ENCODE assay signal across 1 cellular context in the genomic region with DNA sequence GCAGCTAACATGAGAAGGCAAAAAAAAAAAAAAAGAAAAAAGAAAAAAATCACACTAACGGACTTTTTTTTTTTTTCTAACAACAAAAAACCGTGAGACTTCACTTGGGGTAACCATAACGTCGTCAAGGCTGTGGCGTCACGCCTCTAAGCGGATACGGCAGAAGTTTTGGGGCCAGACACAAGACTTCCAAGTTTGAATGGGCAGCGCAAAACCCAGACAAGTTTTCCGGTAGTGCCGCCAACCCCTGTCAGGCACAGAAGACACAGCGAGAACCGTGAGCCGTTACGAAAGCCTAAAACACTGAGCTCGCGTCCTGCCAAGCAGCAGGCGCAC.
TF ChIP-seq lines count a peak whose summit lies in the region.

No MANE protein-coding gene starts in this region.

TF ChIP-seq in K562, 482 proteins besides CTCF, POLR2A, EP300 and RAD21 (continued from another document and continues in another):
- TF ChIP-seq ZBTB11 (CRISPR knock-in tag; IDR thresholded peaks at IDR 0.05) (no peak), FOXM1 (IDR thresholded peaks at IDR 0.05; ENCODE audit: low read depth) (no peak), FOXM1 (CRISPR knock-in tag; IDR thresholded peaks at IDR 0.05; ENCODE audit: low read depth) (0 out of 2 replicates have a peak, but pooled peaks have one; percentile 46), RB1 (IDR thresholded peaks at IDR 0.05; ENCODE audit: low read depth) (peak; percentile 68; the same call in 1 of the 2 replicates), YBX1 (IDR thresholded peaks at IDR 0.05) (no peak), GABPA (tag; conservative IDR thresholded peaks at IDR 0.05; ENCODE audit: low read depth) (peak; percentile 76), HCFC1 (IDR thresholded peaks at IDR 0.05; ENCODE audit: low read depth, low read length) (no peak), HEY1 (CRISPR knock-in tag; IDR thresholded peaks at IDR 0.05; ENCODE audit: borderline replicate concordance) (no peak), NFXL1 (CRISPR knock-in tag; IDR thresholded peaks at IDR 0.05) (no peak), HMG20A (CRISPR knock-in tag; conservative IDR thresholded peaks at IDR 0.05) (no peak), CBFA2T2 (conservative IDR thresholded peaks at IDR 0.05) (no peak), MXI1 (IDR thresholded peaks at IDR 0.05; ENCODE audit: low read depth, low read length) (no peak), ZNF384 (IDR thresholded peaks at IDR 0.05; ENCODE audit: low read depth, low read length) (peak; percentile 94), TEAD1 (CRISPR knock-in tag; IDR thresholded peaks at IDR 0.05) (0 out of 4 replicates have a peak, but pooled peaks of 1 of the 2 experiments have one; percentile 27), MEIS2 (IDR thresholded peaks at IDR 0.05; ENCODE audit: partially characterized antibody) (no peak), EP400 (IDR thresholded peaks at IDR 0.05) (no peak), SRF (CRISPR knock-in tag; IDR thresholded peaks at IDR 0.05) (0 out of 4 replicates have a peak, but pooled peaks of 1 of the 2 experiments have one; percentile 23), ESRRB (CRISPR knock-in tag; IDR thresholded peaks at IDR 0.05; ENCODE audit: borderline replicate concordance) (no peak), TSC22D4 (tag; IDR thresholded peaks at IDR 0.05) (no peak), WHSC1 (IDR thresholded peaks at IDR 0.05; ENCODE audit: low read length) (no peak), ZNF354B (CRISPR knock-in tag; IDR thresholded peaks at IDR 0.05) (no peak), SMAD3 (CRISPR knock-in tag; conservative IDR thresholded peaks at IDR 0.05) (no peak), ARID4B (CRISPR knock-in tag; IDR thresholded peaks at IDR 0.05) (peak; percentile 58; the same call in 1 of the 2 replicates), HMGN3 (IDR thresholded peaks at IDR 0.05; ENCODE audit: borderline replicate concordance, extremely low read depth, insufficient read length, low read depth, low read length) (no peak), TCF7 (IDR thresholded peaks at IDR 0.05; ENCODE audit: borderline replicate concordance) (no peak), NFRKB (IDR thresholded peaks at IDR 0.05; ENCODE audit: low read depth) (no peak), ZNF212 (CRISPR knock-in tag; IDR thresholded peaks at IDR 0.05) (no peak), MTA1 (IDR thresholded peaks at IDR 0.05; ENCODE audit: borderline replicate concordance) (no peak), TAF15 (IDR thresholded peaks at IDR 0.05; ENCODE audit: low read depth, low read length) (no peak), ZNF583 (CRISPR knock-in tag; IDR thresholded peaks at IDR 0.05) (no peak), CBX1 (IDR thresholded peaks at IDR 0.05; ENCODE audit: low read depth) (no peak), TARDBP (IDR thresholded peaks at IDR 0.05) (peak; percentile 74; the same call in 1 of the 2 replicates), TRIM28 (IDR thresholded peaks at IDR 0.05) (peak; percentile 57; the same call in 1 of the 2 replicates), CREM (IDR thresholded peaks at IDR 0.05; ENCODE audit: low read depth) (peak; percentile 85), KAT2B (IDR thresholded peaks at IDR 0.05; ENCODE audit: low read depth, low read length) (no peak), HNRNPK (IDR thresholded peaks at IDR 0.05; ENCODE audit: low read depth, low read length, poor library complexity, severe bottlenecking) (no peak), ETS1 (conservative IDR thresholded peaks at IDR 0.05; ENCODE audit: control insufficient read depth, low read depth, low read length) (0 out of 2 replicates have a peak, but pooled peaks have one; percentile 24), JUNB (CRISPR knock-in tag; conservative IDR thresholded peaks at IDR 0.05) (no peak), EWSR1 (IDR thresholded peaks at IDR 0.05; ENCODE audit: borderline replicate concordance, low read depth, partially characterized antibody) (no peak), CC2D1A (IDR thresholded peaks at IDR 0.05) (no peak), RBM14 (IDR thresholded peaks at IDR 0.05; ENCODE audit: borderline replicate concordance, insufficient read depth, low read depth, low read length) (no peak), MTA3 (IDR thresholded peaks at IDR 0.05; ENCODE audit: borderline replicate concordance) (peak; percentile 70), MAFK (IDR thresholded peaks at IDR 0.05; ENCODE audit: low read length) (no peak)
- TF ChIP-seq, protein P1, sequence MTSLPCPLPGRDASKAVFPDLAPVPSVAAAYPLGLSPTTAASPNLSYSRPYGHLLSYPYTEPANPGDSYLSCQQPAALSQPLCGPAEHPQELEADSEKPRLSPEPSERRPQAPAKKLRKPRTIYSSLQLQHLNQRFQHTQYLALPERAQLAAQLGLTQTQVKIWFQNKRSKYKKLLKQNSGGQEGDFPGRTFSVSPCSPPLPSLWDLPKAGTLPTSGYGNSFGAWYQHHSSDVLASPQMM (CRISPR knock-in tag; IDR thresholded peaks at IDR 0.05) = no peak
- TF ChIP-seq, protein P2, sequence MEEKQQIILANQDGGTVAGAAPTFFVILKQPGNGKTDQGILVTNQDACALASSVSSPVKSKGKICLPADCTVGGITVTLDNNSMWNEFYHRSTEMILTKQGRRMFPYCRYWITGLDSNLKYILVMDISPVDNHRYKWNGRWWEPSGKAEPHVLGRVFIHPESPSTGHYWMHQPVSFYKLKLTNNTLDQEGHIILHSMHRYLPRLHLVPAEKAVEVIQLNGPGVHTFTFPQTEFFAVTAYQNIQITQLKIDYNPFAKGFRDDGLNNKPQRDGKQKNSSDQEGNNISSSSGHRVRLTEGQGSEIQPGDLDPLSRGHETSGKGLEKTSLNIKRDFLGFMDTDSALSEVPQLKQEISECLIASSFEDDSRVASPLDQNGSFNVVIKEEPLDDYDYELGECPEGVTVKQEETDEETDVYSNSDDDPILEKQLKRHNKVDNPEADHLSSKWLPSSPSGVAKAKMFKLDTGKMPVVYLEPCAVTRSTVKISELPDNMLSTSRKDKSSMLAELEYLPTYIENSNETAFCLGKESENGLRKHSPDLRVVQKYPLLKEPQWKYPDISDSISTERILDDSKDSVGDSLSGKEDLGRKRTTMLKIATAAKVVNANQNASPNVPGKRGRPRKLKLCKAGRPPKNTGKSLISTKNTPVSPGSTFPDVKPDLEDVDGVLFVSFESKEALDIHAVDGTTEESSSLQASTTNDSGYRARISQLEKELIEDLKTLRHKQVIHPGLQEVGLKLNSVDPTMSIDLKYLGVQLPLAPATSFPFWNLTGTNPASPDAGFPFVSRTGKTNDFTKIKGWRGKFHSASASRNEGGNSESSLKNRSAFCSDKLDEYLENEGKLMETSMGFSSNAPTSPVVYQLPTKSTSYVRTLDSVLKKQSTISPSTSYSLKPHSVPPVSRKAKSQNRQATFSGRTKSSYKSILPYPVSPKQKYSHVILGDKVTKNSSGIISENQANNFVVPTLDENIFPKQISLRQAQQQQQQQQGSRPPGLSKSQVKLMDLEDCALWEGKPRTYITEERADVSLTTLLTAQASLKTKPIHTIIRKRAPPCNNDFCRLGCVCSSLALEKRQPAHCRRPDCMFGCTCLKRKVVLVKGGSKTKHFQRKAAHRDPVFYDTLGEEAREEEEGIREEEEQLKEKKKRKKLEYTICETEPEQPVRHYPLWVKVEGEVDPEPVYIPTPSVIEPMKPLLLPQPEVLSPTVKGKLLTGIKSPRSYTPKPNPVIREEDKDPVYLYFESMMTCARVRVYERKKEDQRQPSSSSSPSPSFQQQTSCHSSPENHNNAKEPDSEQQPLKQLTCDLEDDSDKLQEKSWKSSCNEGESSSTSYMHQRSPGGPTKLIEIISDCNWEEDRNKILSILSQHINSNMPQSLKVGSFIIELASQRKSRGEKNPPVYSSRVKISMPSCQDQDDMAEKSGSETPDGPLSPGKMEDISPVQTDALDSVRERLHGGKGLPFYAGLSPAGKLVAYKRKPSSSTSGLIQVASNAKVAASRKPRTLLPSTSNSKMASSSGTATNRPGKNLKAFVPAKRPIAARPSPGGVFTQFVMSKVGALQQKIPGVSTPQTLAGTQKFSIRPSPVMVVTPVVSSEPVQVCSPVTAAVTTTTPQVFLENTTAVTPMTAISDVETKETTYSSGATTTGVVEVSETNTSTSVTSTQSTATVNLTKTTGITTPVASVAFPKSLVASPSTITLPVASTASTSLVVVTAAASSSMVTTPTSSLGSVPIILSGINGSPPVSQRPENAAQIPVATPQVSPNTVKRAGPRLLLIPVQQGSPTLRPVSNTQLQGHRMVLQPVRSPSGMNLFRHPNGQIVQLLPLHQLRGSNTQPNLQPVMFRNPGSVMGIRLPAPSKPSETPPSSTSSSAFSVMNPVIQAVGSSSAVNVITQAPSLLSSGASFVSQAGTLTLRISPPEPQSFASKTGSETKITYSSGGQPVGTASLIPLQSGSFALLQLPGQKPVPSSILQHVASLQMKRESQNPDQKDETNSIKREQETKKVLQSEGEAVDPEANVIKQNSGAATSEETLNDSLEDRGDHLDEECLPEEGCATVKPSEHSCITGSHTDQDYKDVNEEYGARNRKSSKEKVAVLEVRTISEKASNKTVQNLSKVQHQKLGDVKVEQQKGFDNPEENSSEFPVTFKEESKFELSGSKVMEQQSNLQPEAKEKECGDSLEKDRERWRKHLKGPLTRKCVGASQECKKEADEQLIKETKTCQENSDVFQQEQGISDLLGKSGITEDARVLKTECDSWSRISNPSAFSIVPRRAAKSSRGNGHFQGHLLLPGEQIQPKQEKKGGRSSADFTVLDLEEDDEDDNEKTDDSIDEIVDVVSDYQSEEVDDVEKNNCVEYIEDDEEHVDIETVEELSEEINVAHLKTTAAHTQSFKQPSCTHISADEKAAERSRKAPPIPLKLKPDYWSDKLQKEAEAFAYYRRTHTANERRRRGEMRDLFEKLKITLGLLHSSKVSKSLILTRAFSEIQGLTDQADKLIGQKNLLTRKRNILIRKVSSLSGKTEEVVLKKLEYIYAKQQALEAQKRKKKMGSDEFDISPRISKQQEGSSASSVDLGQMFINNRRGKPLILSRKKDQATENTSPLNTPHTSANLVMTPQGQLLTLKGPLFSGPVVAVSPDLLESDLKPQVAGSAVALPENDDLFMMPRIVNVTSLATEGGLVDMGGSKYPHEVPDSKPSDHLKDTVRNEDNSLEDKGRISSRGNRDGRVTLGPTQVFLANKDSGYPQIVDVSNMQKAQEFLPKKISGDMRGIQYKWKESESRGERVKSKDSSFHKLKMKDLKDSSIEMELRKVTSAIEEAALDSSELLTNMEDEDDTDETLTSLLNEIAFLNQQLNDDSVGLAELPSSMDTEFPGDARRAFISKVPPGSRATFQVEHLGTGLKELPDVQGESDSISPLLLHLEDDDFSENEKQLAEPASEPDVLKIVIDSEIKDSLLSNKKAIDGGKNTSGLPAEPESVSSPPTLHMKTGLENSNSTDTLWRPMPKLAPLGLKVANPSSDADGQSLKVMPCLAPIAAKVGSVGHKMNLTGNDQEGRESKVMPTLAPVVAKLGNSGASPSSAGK (IDR thresholded peaks at IDR 0.05) = no peak
